Comparison of ENCODE assay signal across 22 cellular contexts in the genomic region with DNA sequence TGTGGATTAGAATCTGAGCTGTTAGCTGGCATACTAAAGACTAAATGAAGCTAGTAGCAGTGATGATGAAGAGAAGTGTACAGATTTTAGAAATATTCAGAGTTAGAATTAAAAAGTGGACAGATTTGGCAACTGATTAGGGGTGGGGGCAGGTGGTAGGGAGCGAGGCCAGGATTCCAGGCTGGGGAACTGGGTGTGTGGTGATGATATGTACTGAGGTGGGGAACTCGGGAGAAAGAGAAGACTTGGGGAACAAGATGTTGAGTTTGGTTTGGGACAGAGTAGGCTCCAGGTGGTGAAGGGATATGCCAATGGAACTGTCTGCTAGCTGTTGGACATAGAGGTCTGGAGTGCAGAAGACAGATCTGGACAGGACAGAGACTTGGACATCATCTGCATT. TPM values are rescaled to one million over a fixed set of nuclear protein-coding genes. Genes with fewer than 3 reads are reported as not detected.
DNase-seq lines count a peak whose midpoint lies in the region; ATAC-seq and TF ChIP-seq lines count a peak whose summit lies in the region.
"Had no signal": no experiment of that assay in that cellular context is flagged by ENCODE, and none has a peak within 500 bp of the region (broad histone marks: within the 10 kb centered on the region; RNA-seq: fewer than 3 reads in every experiment).

No MANE protein-coding gene starts in this region.

- no peaks in the 10 kb centered on the region for H3K9me3 Mint-ChIP-seq in GM23338
- H3K9me3 Mint-ChIP-seq: CD14-positive monocyte; CD4-positive, alpha-beta T cell; CD8-positive, alpha-beta memory T cell; H9 had no signal

- H3K36me3 Mint-ChIP-seq in GM23338 (ENCODE audit: low read depth) = no peaks in the 10 kb centered on the region
- H3K36me3 Mint-ChIP-seq: CD14-positive monocyte; CD8-positive, alpha-beta memory T cell had no signal

- DNase-seq in RWPE2 (ENCODE audit: low spot score) (peak; percentile 8), esophagus muscularis mucosa (ENCODE audit: extremely low spot score) (peak; percentile 72), mucosa of gallbladder (ENCODE audit: low spot score) (peak; percentile 2), GM23338 (ENCODE audit: low spot score) (no peak)
- no peak for DNase-seq in stimulated activated naive CD4-positive, alpha-beta T cell treated with Interleukin-2 at 50 U/mL for 16 hours (lab: John Stamatoyannopoulos, UW)
- DNase-seq: 8988T; ACHN; AML-193; BE2C; CD4-positive, alpha-beta T cell; CD8-positive, alpha-beta memory T cell; DMS 273 treated with DMSO at 0.1 percent for 48 hours; DMS79; GF-D8; GM23248; H9 had no signal

- no peak for TF ChIP-seq POLR2A in esophagus muscularis mucosa (IDR thresholded peaks at IDR 0.05; ENCODE audit: low read depth)

- no peaks in the 10 kb centered on the region for H3K79me2 ChIP-seq in GM23338 (replicated peaks; ENCODE audit: insufficient read depth)

- no peak overlapping the region for H3K4me2 ChIP-seq in GM23338
- H3K4me2 ChIP-seq: A549 had no signal

- TF ChIP-seq CTCF in RWPE2 (IDR thresholded peaks at IDR 0.05; ENCODE audit: poor library complexity, severe bottlenecking) (no peak), esophagus muscularis mucosa (IDR thresholded peaks at IDR 0.05) (no peak), GM23338 (conservative IDR thresholded peaks at IDR 0.05; ENCODE audit: low read depth in 2 of 2) (no peak)

- H3F3A ChIP-seq in GM23338 (replicated peaks; ENCODE audit: low read depth) = no peaks in the 10 kb centered on the region

- H3K9me2 ChIP-seq in GM23338 (ENCODE audit: insufficient read depth) = no peaks in the 10 kb centered on the region

- H3K4me3 ChIP-seq in RWPE2 (ENCODE audit: severe bottlenecking) (no peak overlapping the region), esophagus muscularis mucosa (no peak overlapping the region), GM23338 (no peak overlapping the region)
- H3K4me3 ChIP-seq: A549; BLaER1 treated with 17β-estradiol and CSF1 and Interleukin-3, amounts not matched to agents 10 nM and 100 nM; GM23248 had no signal

- H2AFZ ChIP-seq in GM23338 = no peak overlapping the region
- H2AFZ ChIP-seq: GM23248 had no signal

- ATAC-seq in RWPE2 (ENCODE audit: low read depth) (no peak), GM23338 (no peak), GM21367 (IDR thresholded peaks at IDR 0.05; ENCODE audit: unreplicated experiment) (no peak)
- ATAC-seq: A549, HCT116 had no signal

- no peaks in the 10 kb centered on the region for H3K27me3 ChIP-seq in RWPE2 (ENCODE audit: insufficient read depth, poor library complexity, severe bottlenecking)
- H3K27me3 ChIP-seq in esophagus muscularis mucosa = peaks cover 0 to 74% (median 8%) of the 10 kb centered on the region in 4 donors
- peaks cover 11% of the 10 kb centered on the region; the same call in 1 of the 2 replicates for H3K27me3 ChIP-seq in GM23338 (ENCODE audit: insufficient read depth)
- H3K27me3 ChIP-seq: BE2C had no signal

- H3K27ac ChIP-seq in RWPE2 (ENCODE audit: poor library complexity, severe bottlenecking) (no peak overlapping the region), esophagus muscularis mucosa (replicated peaks in 1 of 4) (no peak overlapping the region), GM23338 (ENCODE audit: low read depth) (no peak overlapping the region)
- H3K27ac ChIP-seq: A549, GM23248 had no signal

- intact Hi-C loops in esophagus muscularis mucosa (cut with DNase I) = no loop called here

- H4K20me1 ChIP-seq in GM23338 (replicated peaks; ENCODE audit: insufficient read depth) = no peaks in the 10 kb centered on the region

- H3K4me1 Mint-ChIP-seq in GM23338 = peaks cover 6% of the 10 kb centered on the region
- H3K4me1 Mint-ChIP-seq: CD14-positive monocyte; CD8-positive, alpha-beta memory T cell had no signal

- no peak overlapping the region for H3K4me3 Mint-ChIP-seq in GM23338
- H3K4me3 Mint-ChIP-seq: CD14-positive monocyte; CD4-positive, alpha-beta T cell; CD8-positive, alpha-beta memory T cell; H9 had no signal

- H3K4me1 ChIP-seq in RWPE2 (ENCODE audit: insufficient read depth, poor library complexity, severe bottlenecking) = no peaks in the 10 kb centered on the region
- no peaks in the 10 kb centered on the region for H3K4me1 ChIP-seq in esophagus muscularis mucosa
- H3K4me1 ChIP-seq in GM23338 (ENCODE audit: insufficient read depth) = no peaks in the 10 kb centered on the region
- H3K4me1 ChIP-seq: A549, BE2C had no signal

- H3K9me3 ChIP-seq in RWPE2 (ENCODE audit: severe bottlenecking) = no peaks in the 10 kb centered on the region
- no peaks in the 10 kb centered on the region for H3K9me3 ChIP-seq in esophagus muscularis mucosa
- H3K9me3 ChIP-seq: A549, BE2C had no signal

- H3K36me3 ChIP-seq in RWPE2 (ENCODE audit: low read depth) = no peaks in the 10 kb centered on the region
- no peaks in the 10 kb centered on the region for H3K36me3 ChIP-seq in esophagus muscularis mucosa
- no peaks in the 10 kb centered on the region for H3K36me3 ChIP-seq in GM23338 (ENCODE audit: insufficient read depth)
- H3K36me3 ChIP-seq: BE2C; BLaER1 treated with 17β-estradiol and CSF1 and Interleukin-3, amounts not matched to agents 10 nM and 100 nM had no signal

- peaks cover 14% of the 10 kb centered on the region for H3K27me3 Mint-ChIP-seq in GM23338 (ENCODE audit: insufficient read depth, low read depth, poor library complexity)

- no peak for TF ChIP-seq EP300 in esophagus muscularis mucosa (IDR thresholded peaks at IDR 0.05)

- H3K27ac Mint-ChIP-seq in GM23338 = no peak overlapping the region
- H3K27ac Mint-ChIP-seq: CD14-positive monocyte; CD4-positive, alpha-beta T cell; H9 had no signal

- WGBS in esophagus muscularis mucosa = 78% methylated on average over 2 of the region's 2 CpGs

TF ChIP-seq in GM23338, 12 proteins besides CTCF, POLR2A, EP300 and RAD21 (continues in another document):
- TF ChIP-seq JUNB (IDR thresholded peaks at IDR 0.05; ENCODE audit: unreplicated experiment) (no peak), EZH2phosphoT487 (IDR thresholded peaks at IDR 0.05; ENCODE audit: unreplicated experiment) (no peak), EZH2 (IDR thresholded peaks at IDR 0.05; ENCODE audit: low read depth, unreplicated experiment) (no peak), ZNF331 (CRISPR knock-in tag; IDR thresholded peaks at IDR 0.05; ENCODE audit: low read depth) (no peak), NANOG (IDR thresholded peaks at IDR 0.05; ENCODE audit: borderline replicate concordance) (no peak), STAT1 (IDR thresholded peaks at IDR 0.05; ENCODE audit: unreplicated experiment) (no peak), CREB1 (CRISPR knock-in tag; IDR thresholded peaks at IDR 0.05; ENCODE audit: low read depth) (no peak)

RNA-seq across cellular contexts. Expression of a gene that starts 9.2 kb away (rescaled TPM):
- total RNA-seq in esophagus muscularis mucosa (1 to 10 TPM; 1.2 to 3.6 (median 2.4) TPM), mucosa of gallbladder (2.2 TPM)
- total RNA-seq in GM23338 (2014; rRNA removed; shearing (Covaris generic)) = 0.16 and 0.31 TPM in 2 replicates
- 0.05 and 0.07 TPM in 2 replicates for polyA plus RNA-seq in GM23338 (2016; fragmentation: Nextera tagmentation; extraction: Ambion mirVana)
- total RNA-seq: CD8-positive, alpha-beta memory T cell; G401 had no signal
- polyA plus RNA-seq: CD14-positive monocyte; CD8-positive, alpha-beta memory T cell had no signal

Comparison
In these comparisons a context has a peak if more than half of its experiments do, and no peak if none do; other contexts are left out.
1. DNase-seq: peak in RWPE2 (single experiment), esophagus muscularis mucosa (single experiment) and mucosa of gallbladder (single experiment); none in stimulated activated naive CD4-positive, alpha-beta T cell treated with Interleukin-2 at 50 U/mL for 16 hours (single experiment) and GM23338 (single experiment).